1 cellular context compared by ENCODE assay signal in genomic region chr11:9613830-9614762, GRCh38.
TF ChIP-seq lines count a peak whose summit lies in the region.

No MANE protein-coding gene starts in this region.

TF ChIP-seq in GM12878, 131 proteins besides CTCF, POLR2A, EP300 and RAD21 (continued from another document):
- peak; percentile 18 for TF ChIP-seq MEF2B (IDR thresholded peaks at IDR 0.05; ENCODE audit: partially characterized antibody, poor library complexity, severe bottlenecking)
- peak; percentile 82; the same call in 1 of the 2 replicates for TF ChIP-seq YY1 (IDR thresholded peaks at IDR 0.05; ENCODE audit: low read depth, low read length)
- TF ChIP-seq IRF5 (IDR thresholded peaks at IDR 0.05; ENCODE audit: borderline replicate concordance) = no peak
- peak; percentile 19; the same call in 1 of the 2 replicates for TF ChIP-seq JUNB (IDR thresholded peaks at IDR 0.05)
- TF ChIP-seq ZNF207 (IDR thresholded peaks at IDR 0.05; ENCODE audit: borderline replicate concordance) = no peak; the same call in 1 of the 2 replicates
- TF ChIP-seq ZBED1 (IDR thresholded peaks at IDR 0.05; ENCODE audit: borderline replicate concordance) = peak; percentile 56; the same call in 1 of the 2 replicates
- no peak for TF ChIP-seq RAD51 (IDR thresholded peaks at IDR 0.05)
- TF ChIP-seq IRF4 (IDR thresholded peaks at IDR 0.05; ENCODE audit: low read depth, low read length) = peak; percentile 28; the same call in 1 of the 2 replicates
- TF ChIP-seq TCF7 (IDR thresholded peaks at IDR 0.05; ENCODE audit: borderline replicate concordance) = no peak
- TF ChIP-seq ASH2L (IDR thresholded peaks at IDR 0.05; ENCODE audit: borderline replicate concordance, low read depth) = no peak
- TF ChIP-seq POU2F2 (IDR thresholded peaks at IDR 0.05; ENCODE audit: borderline replicate concordance, low read depth, low read length) = peak; percentile 79; the same call in 2 of the 3 replicates
- no peak for TF ChIP-seq ZBTB11 (CRISPR knock-in tag; IDR thresholded peaks at IDR 0.05)
- TF ChIP-seq ETV6 (conservative IDR thresholded peaks at IDR 0.05 in 1 of 2, IDR thresholded peaks at IDR 0.05 in 1 of 2; ENCODE audit: borderline replicate concordance in 1 of 2, low read depth in 1 of 2) = no peak
- peak; percentile 75 for TF ChIP-seq RUNX3 (IDR thresholded peaks at IDR 0.05; ENCODE audit: low read length)
- peak; percentile 41; the same call in 1 of the 2 replicates for TF ChIP-seq NFIC (IDR thresholded peaks at IDR 0.05; ENCODE audit: low read depth, low read length)
- peak; percentile 91 for TF ChIP-seq EED (IDR thresholded peaks at IDR 0.05; ENCODE audit: low read depth)
- peak; percentile 77 for TF ChIP-seq IKZF1 (conservative IDR thresholded peaks at IDR 0.05)
- peak; percentile 61 for TF ChIP-seq MXI1 (IDR thresholded peaks at IDR 0.05; ENCODE audit: low read depth, low read length)
- TF ChIP-seq GATAD2B (conservative IDR thresholded peaks at IDR 0.05; ENCODE audit: low read depth) = peak; percentile 83
- TF ChIP-seq POLR2AphosphoS2 (IDR thresholded peaks at IDR 0.05; ENCODE audit: low read depth, low read length) = no peak
- TF ChIP-seq RELA (IDR thresholded peaks at IDR 0.05; ENCODE audit: borderline replicate concordance, partially characterized antibody) = peak; percentile 74
- peak; percentile 39; the same call in 1 of the 2 replicates for TF ChIP-seq POLR2AphosphoS5 (IDR thresholded peaks at IDR 0.05; ENCODE audit: low read length)
- TF ChIP-seq ZBTB4 (CRISPR knock-in tag; IDR thresholded peaks at IDR 0.05) = no peak
- TF ChIP-seq CREM (IDR thresholded peaks at IDR 0.05; ENCODE audit: low read depth) = peak; percentile 47; the same call in 1 of the 2 replicates
- peak; percentile 42; the same call in 1 of the 2 replicates for TF ChIP-seq REST (IDR thresholded peaks at IDR 0.05; ENCODE audit: low read depth, low read length)
- TF ChIP-seq ZNF24 (IDR thresholded peaks at IDR 0.05) = 0 out of 2 replicates have a peak, but pooled peaks have one; percentile 50
- no peak; the same call in 1 of the 2 replicates for TF ChIP-seq ATF7 (IDR thresholded peaks at IDR 0.05; ENCODE audit: low read depth)
- TF ChIP-seq FOS (IDR thresholded peaks at IDR 0.05; ENCODE audit: borderline replicate concordance, extremely low read depth, insufficient read length) = no peak
- TF ChIP-seq ZNF274 (IDR thresholded peaks at IDR 0.05; ENCODE audit: insufficient read depth, insufficient read length) = no peak
- TF ChIP-seq BRCA1 (IDR thresholded peaks at IDR 0.05; ENCODE audit: low read depth, low read length) = no peak
- no peak for TF ChIP-seq YBX1 (IDR thresholded peaks at IDR 0.05)
- no peak; the same call in 1 of the 2 replicates for TF ChIP-seq ATF2 (IDR thresholded peaks at IDR 0.05; ENCODE audit: low read length)
- no peak for TF ChIP-seq ZNF622 (IDR thresholded peaks at IDR 0.05)
- TF ChIP-seq, protein P1, sequence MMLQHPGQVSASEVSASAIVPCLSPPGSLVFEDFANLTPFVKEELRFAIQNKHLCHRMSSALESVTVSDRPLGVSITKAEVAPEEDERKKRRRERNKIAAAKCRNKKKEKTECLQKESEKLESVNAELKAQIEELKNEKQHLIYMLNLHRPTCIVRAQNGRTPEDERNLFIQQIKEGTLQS (IDR thresholded peaks at IDR 0.05; ENCODE audit: borderline replicate concordance, extremely low read depth, low read depth, low read length) = no peak
- 0 out of 2 replicates have a peak, but pooled peaks have one; percentile 25 for TF ChIP-seq TAF1 (IDR thresholded peaks at IDR 0.05; ENCODE audit: borderline replicate concordance, low read depth, low read length)
- TF ChIP-seq, protein P2, sequence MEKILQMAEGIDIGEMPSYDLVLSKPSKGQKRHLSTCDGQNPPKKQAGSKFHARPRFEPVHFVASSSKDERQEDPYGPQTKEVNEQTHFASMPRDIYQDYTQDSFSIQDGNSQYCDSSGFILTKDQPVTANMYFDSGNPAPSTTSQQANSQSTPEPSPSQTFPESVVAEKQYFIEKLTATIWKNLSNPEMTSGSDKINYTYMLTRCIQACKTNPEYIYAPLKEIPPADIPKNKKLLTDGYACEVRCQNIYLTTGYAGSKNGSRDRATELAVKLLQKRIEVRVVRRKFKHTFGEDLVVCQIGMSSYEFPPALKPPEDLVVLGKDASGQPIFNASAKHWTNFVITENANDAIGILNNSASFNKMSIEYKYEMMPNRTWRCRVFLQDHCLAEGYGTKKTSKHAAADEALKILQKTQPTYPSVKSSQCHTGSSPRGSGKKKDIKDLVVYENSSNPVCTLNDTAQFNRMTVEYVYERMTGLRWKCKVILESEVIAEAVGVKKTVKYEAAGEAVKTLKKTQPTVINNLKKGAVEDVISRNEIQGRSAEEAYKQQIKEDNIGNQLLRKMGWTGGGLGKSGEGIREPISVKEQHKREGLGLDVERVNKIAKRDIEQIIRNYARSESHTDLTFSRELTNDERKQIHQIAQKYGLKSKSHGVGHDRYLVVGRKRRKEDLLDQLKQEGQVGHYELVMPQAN (conservative IDR thresholded peaks at IDR 0.05) = 0 out of 2 replicates have a peak, but pooled peaks have one; percentile 47
- TF ChIP-seq TCF3 (IDR thresholded peaks at IDR 0.05; ENCODE audit: borderline replicate concordance, insufficient read depth, low read depth, low read length) = peak; percentile 93
- TF ChIP-seq FOXK2 (IDR thresholded peaks at IDR 0.05) = no peak
